In the genomic region with DNA sequence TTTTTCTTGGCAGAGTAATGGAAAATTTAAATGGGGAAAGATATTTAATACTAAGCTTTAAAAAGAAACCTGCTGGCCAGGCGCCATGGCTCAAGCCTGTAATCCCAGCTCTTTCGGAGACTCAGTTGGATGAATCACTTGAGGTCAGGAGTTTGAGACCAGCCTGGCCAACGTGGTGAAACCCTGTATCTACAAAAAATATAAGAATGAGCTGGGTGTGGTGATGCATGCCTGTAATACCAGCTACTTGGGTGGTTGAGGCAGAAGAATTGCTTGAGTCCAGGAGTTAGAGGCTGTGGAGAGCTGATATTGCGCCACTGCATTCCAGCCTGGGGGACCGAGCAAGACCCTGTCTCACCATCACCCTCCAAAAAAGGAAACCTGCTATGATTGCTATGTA, we compare ENCODE assay signal across 17 cellular contexts. TPM values are rescaled to one million over a fixed set of nuclear protein-coding genes. Genes with fewer than 3 reads are reported as not detected.
DNase-seq lines count a peak whose midpoint lies in the region; ATAC-seq and TF ChIP-seq lines count a peak whose summit lies in the region.
"Had no signal": no experiment of that assay in that cellular context is flagged by ENCODE, and none has a peak within 500 bp of the region (broad histone marks: within the 10 kb centered on the region; RNA-seq: fewer than 3 reads in every experiment).

No MANE protein-coding gene starts in this region.

- no peaks in the 10 kb centered on the region for H3K9me3 ChIP-seq in GM23248 (ENCODE audit: low read depth)
- no peaks in the 10 kb centered on the region for H3K9me3 ChIP-seq in SK-N-SH
- H3K9me3 ChIP-seq in colonic mucosa = no peaks in the 10 kb centered on the region
- H3K9me3 ChIP-seq: right lobe of liver had no signal

- H3K27me3 Mint-ChIP-seq in activated CD8-positive, alpha-beta memory T cell treated with anti-CD3 and anti-CD28 coated beads, Interleukin-2, amount 10 ng/mL, durations not matched to agents 7 days and 5 days = no peaks in the 10 kb centered on the region
- H3K27me3 Mint-ChIP-seq: naive thymus-derived CD8-positive, alpha-beta T cell had no signal

- H3K27ac ChIP-seq in GM23248 (peak overlapping the region; percentile 85), SK-N-SH (ENCODE audit: low read depth in 2 of 2, low read length in 1 of 2) (peak overlapping the region in 1 of 2 experiments; percentile 15; a peak in 1 of 4 replicates), colonic mucosa (no peak overlapping the region)
- H3K27ac ChIP-seq: right lobe of liver had no signal

- H3K4me2 ChIP-seq in GM23248 (ENCODE audit: unreplicated experiment) = peak overlapping the region; percentile 56
- no peak overlapping the region for H3K4me2 ChIP-seq in SK-N-SH

- POLR2A ChIA-PET in SK-N-SH (lab: Yijun Ruan, JAX) = no interaction called here

- H4K20me1 ChIP-seq in GM23248 (ENCODE audit: insufficient read depth) (no peaks in the 10 kb centered on the region), SK-N-SH (ENCODE audit: insufficient read depth) (no peaks in the 10 kb centered on the region)

- no peaks in the 10 kb centered on the region for H3K4me1 Mint-ChIP-seq in activated CD8-positive, alpha-beta memory T cell treated with anti-CD3 and anti-CD28 coated beads, Interleukin-2, amount 10 ng/mL, durations not matched to agents 7 days and 5 days

- intact Hi-C loops in colonic mucosa (cut with DNase I) = loop anchor here (10.0 kb wide), 1 partner anchor 317 kb away; no protein-coding TSS in a partner anchor

- H3K79me2 ChIP-seq in GM23248 (ENCODE audit: insufficient read depth) = peaks cover 18% of the 10 kb centered on the region; the same call in 1 of the 2 replicates
- H3K79me2 ChIP-seq in SK-N-SH (ENCODE audit: insufficient read depth) = no peaks in the 10 kb centered on the region

- 29 to 33% methylated on average over 5 of the region's 5 CpGs for WGBS in GM23248 (ENCODE audit: low coverage in 1 of 2, low lambda C conversion rate in 2 of 2, missing lambda C conversion rate in 2 of 2), 2 experiments
- WGBS in SK-N-SH (ENCODE audit: low lambda C conversion rate) = 55% methylated on average over 5 of the region's 5 CpGs

- H2AFZ ChIP-seq in GM23248 (no peak overlapping the region), SK-N-SH (ENCODE audit: low read depth) (no peak overlapping the region)

- peak overlapping the region; percentile 43 for H3K9ac ChIP-seq in GM23248
- H3K9ac ChIP-seq in SK-N-SH = no peak overlapping the region
- no peak overlapping the region for H3K9ac ChIP-seq in colonic mucosa (ENCODE audit: low read depth in 2 of 2, low read length in 2 of 2)

- peaks cover 50% of the 10 kb centered on the region for H3F3A ChIP-seq in GM23248 (ENCODE audit: insufficient read depth)
- no peaks in the 10 kb centered on the region for H3F3A ChIP-seq in SK-N-SH (replicated peaks; ENCODE audit: insufficient read depth)

- no peak overlapping the region for H3K27ac Mint-ChIP-seq in activated CD8-positive, alpha-beta memory T cell treated with anti-CD3 and anti-CD28 coated beads, Interleukin-2, amount 10 ng/mL, durations not matched to agents 7 days and 5 days
- H3K27ac Mint-ChIP-seq: T-helper 2 cell treated with Interferon-gamma antibody and Interleukin-4, amounts not matched to agents 5 μg/mL and 100 μg/mL, for 36 hours had no signal

- no peak for ATAC-seq in activated CD8-positive, alpha-beta memory T cell treated with anti-CD3 and anti-CD28 coated beads, Interleukin-2, amount 10 ng/mL, durations not matched to agents 7 days and 5 days
- ATAC-seq in GM21390 (IDR thresholded peaks at IDR 0.05; ENCODE audit: unreplicated experiment) = no peak
- ATAC-seq: GM12878; left colon; naive thymus-derived CD8-positive, alpha-beta T cell; right lobe of liver had no signal

- no peak for TF ChIP-seq EP300 in SK-N-SH (IDR thresholded peaks at IDR 0.05; ENCODE audit: borderline replicate concordance in 1 of 2, low read depth in 1 of 2, low read length in 1 of 2)

- H3K9me2 ChIP-seq in GM23248 (ENCODE audit: insufficient read depth) (no peaks in the 10 kb centered on the region), SK-N-SH (no peaks in the 10 kb centered on the region)

- H3K36me3 ChIP-seq in GM23248 (ENCODE audit: low read depth) (peaks cover 59% of the 10 kb centered on the region), SK-N-SH (replicated peaks in 1 of 2; ENCODE audit: control insufficient read depth in 1 of 2, insufficient read depth in 2 of 2, low read length in 1 of 2) (peaks cover 83 to 86% of the 10 kb centered on the region in 2 experiments), colonic mucosa (peaks cover 46% of the 10 kb centered on the region)

- no peak overlapping the region for H3K4me3 Mint-ChIP-seq in activated CD8-positive, alpha-beta memory T cell treated with anti-CD3 and anti-CD28 coated beads, Interleukin-2, amount 10 ng/mL, durations not matched to agents 7 days and 5 days
- H3K4me3 Mint-ChIP-seq: naive thymus-derived CD8-positive, alpha-beta T cell; T-helper 2 cell treated with Interferon-gamma antibody and Interleukin-4, amounts not matched to agents 5 μg/mL and 100 μg/mL, for 36 hours had no signal

- CTCF ChIA-PET in SK-N-SH (lab: Yijun Ruan, JAX) = no interaction called here
- CTCF ChIA-PET in activated CD8-positive, alpha-beta memory T cell treated with anti-CD3 and anti-CD28 coated beads, Interleukin-2, amount 10 ng/mL, durations not matched to agents 7 days and 5 days (lab: Charles Lee) = interaction anchor here (0.9 to 1.2 kb wide), 2 partner anchors 8 to 11 kb away, joined by 3 read pairs; no protein-coding TSS in a partner anchor

- H3K4me1 ChIP-seq in GM23248 (ENCODE audit: insufficient read depth) (peaks cover 48% of the 10 kb centered on the region), SK-N-SH (ENCODE audit: control insufficient read depth in 1 of 2, insufficient read depth in 2 of 2, low read depth in 1 of 2, low read length in 1 of 2) (no peaks in the 10 kb centered on the region), colonic mucosa (no peaks in the 10 kb centered on the region)
- H3K4me1 ChIP-seq: right lobe of liver had no signal

- peak; percentile 94 for DNase-seq in GM23248
- DNase-seq in SK-N-SH = no peak
- peak; percentile 94 for DNase-seq in fibroblast of peridontal ligament (ENCODE audit: extremely low read depth)
- DNase-seq in stromal cell of bone marrow (ENCODE audit: low read depth) = peak; percentile 88
- no peak for DNase-seq in activated CD8-positive, alpha-beta memory T cell treated with anti-CD3 and anti-CD28 coated beads, Interleukin-2, amount 10 ng/mL, durations not matched to agents 7 days and 5 days
- no peak for DNase-seq in colonic mucosa
- DNase-seq: activated CD4-positive, alpha-beta T cell treated with anti-CD3 and anti-CD28 coated beads, Interleukin-2, amount 50 U/mL, for 4 hours; cortex of kidney; GOT3; left colon; naive thymus-derived CD8-positive, alpha-beta T cell; NCI-H1048; NCI-H345; right lobe of liver had no signal

- no peaks in the 10 kb centered on the region for H3K27me3 ChIP-seq in GM23248 (replicated peaks; ENCODE audit: insufficient read depth)
- H3K27me3 ChIP-seq in SK-N-SH (ENCODE audit: insufficient read depth) = no peaks in the 10 kb centered on the region
- H3K27me3 ChIP-seq in colonic mucosa = no peaks in the 10 kb centered on the region
- H3K27me3 ChIP-seq: right lobe of liver had no signal

- H3K36me3 Mint-ChIP-seq in activated CD8-positive, alpha-beta memory T cell treated with anti-CD3 and anti-CD28 coated beads, Interleukin-2, amount 10 ng/mL, durations not matched to agents 7 days and 5 days = peaks cover 68% of the 10 kb centered on the region

- TF ChIP-seq CTCF in SK-N-SH (IDR thresholded peaks at IDR 0.05) (no peak), colonic mucosa (IDR thresholded peaks at IDR 0.05) (no peak)

- TF ChIP-seq RAD21 in SK-N-SH (IDR thresholded peaks at IDR 0.05; ENCODE audit: low read length) = no peak

- H3K9me3 Mint-ChIP-seq in activated CD8-positive, alpha-beta memory T cell treated with anti-CD3 and anti-CD28 coated beads, Interleukin-2, amount 10 ng/mL, durations not matched to agents 7 days and 5 days (ENCODE audit: low read depth) = no peaks in the 10 kb centered on the region
- H3K9me3 Mint-ChIP-seq: naive thymus-derived CD8-positive, alpha-beta T cell; T-helper 2 cell treated with Interferon-gamma antibody and Interleukin-4, amounts not matched to agents 5 μg/mL and 100 μg/mL, for 36 hours had no signal

- in situ Hi-C loops in GM23248 (cut with MboI) = no loop called here

- no peak overlapping the region for H3K4me3 ChIP-seq in GM23248
- H3K4me3 ChIP-seq in SK-N-SH (ENCODE audit: low read depth in 2 of 2, low read length in 1 of 2) = no peak overlapping the region
- H3K4me3 ChIP-seq in colonic mucosa = no peak overlapping the region
- H3K4me3 ChIP-seq: GM12878, right lobe of liver had no signal

TF ChIP-seq in SK-N-SH, 30 proteins besides CTCF, POLR2A, EP300 and RAD21 (continues in another document):
- peak; percentile 43; the same call in 1 of the 2 replicates for TF ChIP-seq NFIC (IDR thresholded peaks at IDR 0.05; ENCODE audit: borderline replicate concordance)
- TF ChIP-seq FOSL2 (IDR thresholded peaks at IDR 0.05; ENCODE audit: borderline replicate concordance, low read depth) = peak; percentile 15; the same call in 1 of the 2 replicates
- TF ChIP-seq MXI1 (IDR thresholded peaks at IDR 0.05; ENCODE audit: low read depth, low read length) = no peak

RNA-seq across cellular contexts. Expression of gene TUT7, which starts 32.8 kb away (rescaled TPM):
- total RNA-seq in GM23248 (2014; rRNA removed; shearing (Covaris generic)) = 16.5 and 24.4 TPM in 2 replicates
- polyA plus RNA-seq in GM23248 (2016; fragmentation: Nextera tagmentation; extraction: Ambion mirVana) = 17.1 and 18.8 TPM in 2 replicates
- 6.7 and 7.3 TPM in 2 replicates for polyA plus RNA-seq in SK-N-SH (2012; rRNA removed)
- polyA plus RNA-seq in SK-N-SH (2012; cell fraction: cytosol; rRNA removed) = 8.1 and 11.4 TPM in 2 replicates
- 7.6 and 14.5 TPM in 2 replicates for polyA plus RNA-seq in SK-N-SH (2012; cell fraction: nucleus; rRNA removed)
- 10 to 100 TPM; 44.9 to 46.7 TPM for total RNA-seq in activated CD8-positive, alpha-beta memory T cell treated with anti-CD3 and anti-CD28 coated beads, Interleukin-2, amount 10 ng/mL, durations not matched to agents 7 days and 5 days
- 10 to 100 TPM; 31.5 to 42.4 TPM for total RNA-seq in colonic mucosa

RNA-seq across cellular contexts. Expression of gene ISCA1, which starts 39.0 kb away (rescaled TPM):
- total RNA-seq in GM23248 (2014; rRNA removed; shearing (Covaris generic)) = 46.7 and 55.9 TPM in 2 replicates
- polyA plus RNA-seq in GM23248 (2016; fragmentation: Nextera tagmentation; extraction: Ambion mirVana) = 45.4 and 52.6 TPM in 2 replicates
- 10.9 and 14.7 TPM in 2 replicates for polyA plus RNA-seq in SK-N-SH (2012; rRNA removed)
- polyA plus RNA-seq in SK-N-SH (2012; cell fraction: cytosol; rRNA removed) = 19.2 and 24.0 TPM in 2 replicates
- polyA plus RNA-seq in SK-N-SH (2012; cell fraction: nucleus; rRNA removed) = 5.0 and 13.1 TPM in 2 replicates
- total RNA-seq in activated CD8-positive, alpha-beta memory T cell treated with anti-CD3 and anti-CD28 coated beads, Interleukin-2, amount 10 ng/mL, durations not matched to agents 7 days and 5 days = 10 to 100 TPM; 16.3 to 20.0 TPM
- 10 to 100 TPM; 20.3 to 22.4 TPM for total RNA-seq in colonic mucosa

Comparison
In these comparisons a context has a peak if more than half of its experiments do, and no peak if none do; other contexts are left out.
1. DNase-seq: peak in GM23248 (single experiment), fibroblast of peridontal ligament (single experiment) and stromal cell of bone marrow (single experiment); none in SK-N-SH (single experiment), activated CD8-positive, alpha-beta memory T cell treated with anti-CD3 and anti-CD28 coated beads, Interleukin-2, amount 10 ng/mL, durations not matched to agents 7 days and 5 days (single experiment) and colonic mucosa (single experiment).